In the genomic region with DNA sequence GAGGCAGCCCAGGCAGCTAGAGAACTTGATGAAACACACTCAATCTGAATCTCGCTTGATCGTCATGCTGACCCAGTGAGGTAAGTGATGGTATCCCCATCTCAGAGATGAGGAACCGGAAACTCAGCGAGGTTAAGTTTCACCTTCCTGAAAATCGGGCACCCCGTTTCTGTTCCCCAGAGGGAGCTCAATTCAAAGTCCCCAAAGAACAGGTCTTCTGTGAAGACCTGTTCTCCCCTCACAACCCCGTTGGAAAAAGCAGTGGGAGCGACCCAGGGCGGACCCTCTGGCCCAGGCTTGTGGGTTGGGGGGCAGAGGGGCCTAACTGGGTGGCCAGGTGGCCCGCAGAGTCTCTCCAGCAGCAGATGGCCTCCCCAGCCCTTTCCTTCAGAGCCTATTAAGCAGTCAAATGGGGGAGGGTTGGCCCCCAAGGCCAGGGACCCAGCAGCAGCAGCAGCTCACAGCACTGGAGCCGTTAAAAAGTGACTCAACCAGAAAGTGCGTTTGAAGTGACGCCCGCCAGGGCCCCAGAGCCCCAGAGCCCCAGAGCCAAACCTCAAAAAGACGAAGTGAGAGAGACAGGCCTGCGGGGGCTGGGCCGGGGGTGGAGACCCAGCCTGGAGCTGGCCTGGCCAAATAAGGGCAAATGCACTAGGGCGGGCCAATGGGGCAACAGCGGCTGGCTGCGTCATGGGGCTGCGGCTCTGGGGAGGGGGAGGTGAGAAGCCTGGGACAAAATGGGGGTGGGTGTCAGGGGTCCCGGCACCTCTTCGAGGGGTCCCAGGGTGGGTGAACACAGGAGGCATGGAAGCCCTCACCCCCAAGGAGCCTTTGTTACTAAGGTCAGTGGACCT, we compare ENCODE assay signal across 1 cellular context.
TF ChIP-seq lines count a peak whose summit lies in the region.

No MANE protein-coding gene starts in this region.

TF ChIP-seq in K562, 482 proteins besides CTCF, POLR2A, EP300 and RAD21 (continued from another document and continues in another):
- TF ChIP-seq ZNF76 (CRISPR knock-in tag; IDR thresholded peaks at IDR 0.05; ENCODE audit: borderline replicate concordance) (no peak), RBM22 (IDR thresholded peaks at IDR 0.05; ENCODE audit: low read depth, low read length, poor library complexity, severe bottlenecking) (no peak), ZNF589 (CRISPR knock-in tag; IDR thresholded peaks at IDR 0.05; ENCODE audit: low read depth) (peak; percentile 91), ZNF24 (IDR thresholded peaks at IDR 0.05) (no peak), LARP7 (IDR thresholded peaks at IDR 0.05) (no peak), HDAC2 (IDR thresholded peaks at IDR 0.05) (no peak), RBBP5 (IDR thresholded peaks at IDR 0.05; ENCODE audit: borderline replicate concordance, insufficient read depth, low read length, poor library complexity, severe bottlenecking) (peak; percentile 45), NFATC3 (IDR thresholded peaks at IDR 0.05) (no peak), ZBTB8A (IDR thresholded peaks at IDR 0.05; ENCODE audit: partially characterized antibody) (no peak), CREB1 (IDR thresholded peaks at IDR 0.05) (peak; percentile 78), CREB1 (CRISPR knock-in tag; IDR thresholded peaks at IDR 0.05) (peak; percentile 26), ARHGAP35 (IDR thresholded peaks at IDR 0.05; ENCODE audit: partially characterized antibody) (no peak), SRSF1 (IDR thresholded peaks at IDR 0.05; ENCODE audit: low read depth, low read length) (no peak), KAT7 (CRISPR knock-in tag; IDR thresholded peaks at IDR 0.05; ENCODE audit: borderline replicate concordance) (0 out of 2 replicates have a peak, but pooled peaks have one; percentile 33), SUPT5H (IDR thresholded peaks at IDR 0.05) (peak; percentile 88), SIN3A (IDR thresholded peaks at IDR 0.05; ENCODE audit: borderline replicate concordance in 2 of 2, control insufficient read depth in 1 of 2, low read depth in 2 of 2, low read length in 2 of 2) (0 out of 4 replicates have a peak, but pooled peaks of 1 of the 2 experiments have one; percentile 15), ZNF436 (CRISPR knock-in tag; IDR thresholded peaks at IDR 0.05) (no peak), PURB (CRISPR knock-in tag; IDR thresholded peaks at IDR 0.05; ENCODE audit: low read depth) (no peak), TAF7 (tag; IDR thresholded peaks at IDR 0.05) (peak; percentile 58; the same call in 1 of the 2 replicates), TBP (optimal IDR thresholded peaks at IDR 0.05; ENCODE audit: low read depth, low read length) (no peak), RAD51 (IDR thresholded peaks at IDR 0.05; ENCODE audit: borderline replicate concordance, low read depth) (no peak), SAP30 (IDR thresholded peaks at IDR 0.05; ENCODE audit: borderline replicate concordance, insufficient read depth, low read depth, low read length, poor library complexity, severe bottlenecking) (peak; percentile 43)
- TF ChIP-seq, protein P1, sequence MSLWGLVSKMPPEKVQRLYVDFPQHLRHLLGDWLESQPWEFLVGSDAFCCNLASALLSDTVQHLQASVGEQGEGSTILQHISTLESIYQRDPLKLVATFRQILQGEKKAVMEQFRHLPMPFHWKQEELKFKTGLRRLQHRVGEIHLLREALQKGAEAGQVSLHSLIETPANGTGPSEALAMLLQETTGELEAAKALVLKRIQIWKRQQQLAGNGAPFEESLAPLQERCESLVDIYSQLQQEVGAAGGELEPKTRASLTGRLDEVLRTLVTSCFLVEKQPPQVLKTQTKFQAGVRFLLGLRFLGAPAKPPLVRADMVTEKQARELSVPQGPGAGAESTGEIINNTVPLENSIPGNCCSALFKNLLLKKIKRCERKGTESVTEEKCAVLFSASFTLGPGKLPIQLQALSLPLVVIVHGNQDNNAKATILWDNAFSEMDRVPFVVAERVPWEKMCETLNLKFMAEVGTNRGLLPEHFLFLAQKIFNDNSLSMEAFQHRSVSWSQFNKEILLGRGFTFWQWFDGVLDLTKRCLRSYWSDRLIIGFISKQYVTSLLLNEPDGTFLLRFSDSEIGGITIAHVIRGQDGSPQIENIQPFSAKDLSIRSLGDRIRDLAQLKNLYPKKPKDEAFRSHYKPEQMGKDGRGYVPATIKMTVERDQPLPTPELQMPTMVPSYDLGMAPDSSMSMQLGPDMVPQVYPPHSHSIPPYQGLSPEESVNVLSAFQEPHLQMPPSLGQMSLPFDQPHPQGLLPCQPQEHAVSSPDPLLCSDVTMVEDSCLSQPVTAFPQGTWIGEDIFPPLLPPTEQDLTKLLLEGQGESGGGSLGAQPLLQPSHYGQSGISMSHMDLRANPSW (CRISPR knock-in tag; IDR thresholded peaks at IDR 0.05) = no peak
- TF ChIP-seq, protein P2, sequence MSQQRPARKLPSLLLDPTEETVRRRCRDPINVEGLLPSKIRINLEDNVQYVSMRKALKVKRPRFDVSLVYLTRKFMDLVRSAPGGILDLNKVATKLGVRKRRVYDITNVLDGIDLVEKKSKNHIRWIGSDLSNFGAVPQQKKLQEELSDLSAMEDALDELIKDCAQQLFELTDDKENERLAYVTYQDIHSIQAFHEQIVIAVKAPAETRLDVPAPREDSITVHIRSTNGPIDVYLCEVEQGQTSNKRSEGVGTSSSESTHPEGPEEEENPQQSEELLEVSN (IDR thresholded peaks at IDR 0.05; ENCODE audit: borderline replicate concordance in 1 of 2, extremely low read depth in 1 of 2, insufficient read depth in 1 of 2, insufficient read length in 1 of 2, low read depth in 1 of 2, low read length in 1 of 2, poor library complexity in 1 of 2, severe bottlenecking in 1 of 2) = peak in 1 of 2 experiments; percentile 54
- TF ChIP-seq, protein P3, sequence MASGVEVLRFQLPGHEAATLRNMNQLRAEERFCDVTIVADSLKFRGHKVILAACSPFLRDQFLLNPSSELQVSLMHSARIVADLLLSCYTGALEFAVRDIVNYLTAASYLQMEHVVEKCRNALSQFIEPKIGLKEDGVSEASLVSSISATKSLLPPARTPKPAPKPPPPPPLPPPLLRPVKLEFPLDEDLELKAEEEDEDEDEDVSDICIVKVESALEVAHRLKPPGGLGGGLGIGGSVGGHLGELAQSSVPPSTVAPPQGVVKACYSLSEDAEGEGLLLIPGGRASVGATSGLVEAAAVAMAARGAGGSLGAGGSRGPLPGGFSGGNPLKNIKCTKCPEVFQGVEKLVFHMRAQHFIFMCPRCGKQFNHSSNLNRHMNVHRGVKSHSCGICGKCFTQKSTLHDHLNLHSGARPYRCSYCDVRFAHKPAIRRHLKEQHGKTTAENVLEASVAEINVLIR (CRISPR knock-in tag; IDR thresholded peaks at IDR 0.05) = peak; percentile 61
- TF ChIP-seq, protein P4, sequence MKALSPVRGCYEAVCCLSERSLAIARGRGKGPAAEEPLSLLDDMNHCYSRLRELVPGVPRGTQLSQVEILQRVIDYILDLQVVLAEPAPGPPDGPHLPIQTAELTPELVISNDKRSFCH (CRISPR knock-in tag; IDR thresholded peaks at IDR 0.05) = no peak
- TF ChIP-seq, protein P4 (tag; IDR thresholded peaks at IDR 0.05) = no peak
- TF ChIP-seq, protein P5, sequence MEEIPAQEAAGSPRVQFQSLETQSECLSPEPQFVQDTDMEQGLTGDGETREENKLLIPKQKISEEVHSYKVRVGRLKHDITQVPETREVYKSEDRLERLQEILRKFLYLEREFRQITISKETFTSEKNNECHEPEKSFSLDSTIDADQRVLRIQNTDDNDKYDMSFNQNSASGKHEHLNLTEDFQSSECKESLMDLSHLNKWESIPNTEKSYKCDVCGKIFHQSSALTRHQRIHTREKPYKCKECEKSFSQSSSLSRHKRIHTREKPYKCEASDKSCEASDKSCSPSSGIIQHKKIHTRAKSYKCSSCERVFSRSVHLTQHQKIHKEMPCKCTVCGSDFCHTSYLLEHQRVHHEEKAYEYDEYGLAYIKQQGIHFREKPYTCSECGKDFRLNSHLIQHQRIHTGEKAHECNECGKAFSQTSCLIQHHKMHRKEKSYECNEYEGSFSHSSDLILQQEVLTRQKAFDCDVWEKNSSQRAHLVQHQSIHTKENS (CRISPR knock-in tag; IDR thresholded peaks at IDR 0.05) = no peak
- TF ChIP-seq, protein P6, sequence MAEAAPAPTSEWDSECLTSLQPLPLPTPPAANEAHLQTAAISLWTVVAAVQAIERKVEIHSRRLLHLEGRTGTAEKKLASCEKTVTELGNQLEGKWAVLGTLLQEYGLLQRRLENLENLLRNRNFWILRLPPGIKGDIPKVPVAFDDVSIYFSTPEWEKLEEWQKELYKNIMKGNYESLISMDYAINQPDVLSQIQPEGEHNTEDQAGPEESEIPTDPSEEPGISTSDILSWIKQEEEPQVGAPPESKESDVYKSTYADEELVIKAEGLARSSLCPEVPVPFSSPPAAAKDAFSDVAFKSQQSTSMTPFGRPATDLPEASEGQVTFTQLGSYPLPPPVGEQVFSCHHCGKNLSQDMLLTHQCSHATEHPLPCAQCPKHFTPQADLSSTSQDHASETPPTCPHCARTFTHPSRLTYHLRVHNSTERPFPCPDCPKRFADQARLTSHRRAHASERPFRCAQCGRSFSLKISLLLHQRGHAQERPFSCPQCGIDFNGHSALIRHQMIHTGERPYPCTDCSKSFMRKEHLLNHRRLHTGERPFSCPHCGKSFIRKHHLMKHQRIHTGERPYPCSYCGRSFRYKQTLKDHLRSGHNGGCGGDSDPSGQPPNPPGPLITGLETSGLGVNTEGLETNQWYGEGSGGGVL (CRISPR knock-in tag; IDR thresholded peaks at IDR 0.05) = no peak
- TF ChIP-seq, protein P7, sequence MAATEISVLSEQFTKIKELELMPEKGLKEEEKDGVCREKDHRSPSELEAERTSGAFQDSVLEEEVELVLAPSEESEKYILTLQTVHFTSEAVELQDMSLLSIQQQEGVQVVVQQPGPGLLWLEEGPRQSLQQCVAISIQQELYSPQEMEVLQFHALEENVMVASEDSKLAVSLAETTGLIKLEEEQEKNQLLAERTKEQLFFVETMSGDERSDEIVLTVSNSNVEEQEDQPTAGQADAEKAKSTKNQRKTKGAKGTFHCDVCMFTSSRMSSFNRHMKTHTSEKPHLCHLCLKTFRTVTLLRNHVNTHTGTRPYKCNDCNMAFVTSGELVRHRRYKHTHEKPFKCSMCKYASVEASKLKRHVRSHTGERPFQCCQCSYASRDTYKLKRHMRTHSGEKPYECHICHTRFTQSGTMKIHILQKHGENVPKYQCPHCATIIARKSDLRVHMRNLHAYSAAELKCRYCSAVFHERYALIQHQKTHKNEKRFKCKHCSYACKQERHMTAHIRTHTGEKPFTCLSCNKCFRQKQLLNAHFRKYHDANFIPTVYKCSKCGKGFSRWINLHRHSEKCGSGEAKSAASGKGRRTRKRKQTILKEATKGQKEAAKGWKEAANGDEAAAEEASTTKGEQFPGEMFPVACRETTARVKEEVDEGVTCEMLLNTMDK (IDR thresholded peaks at IDR 0.05; ENCODE audit: borderline replicate concordance, insufficient read depth, low read depth, low read length, poor library complexity, severe bottlenecking) = no peak
- TF ChIP-seq, protein P8, sequence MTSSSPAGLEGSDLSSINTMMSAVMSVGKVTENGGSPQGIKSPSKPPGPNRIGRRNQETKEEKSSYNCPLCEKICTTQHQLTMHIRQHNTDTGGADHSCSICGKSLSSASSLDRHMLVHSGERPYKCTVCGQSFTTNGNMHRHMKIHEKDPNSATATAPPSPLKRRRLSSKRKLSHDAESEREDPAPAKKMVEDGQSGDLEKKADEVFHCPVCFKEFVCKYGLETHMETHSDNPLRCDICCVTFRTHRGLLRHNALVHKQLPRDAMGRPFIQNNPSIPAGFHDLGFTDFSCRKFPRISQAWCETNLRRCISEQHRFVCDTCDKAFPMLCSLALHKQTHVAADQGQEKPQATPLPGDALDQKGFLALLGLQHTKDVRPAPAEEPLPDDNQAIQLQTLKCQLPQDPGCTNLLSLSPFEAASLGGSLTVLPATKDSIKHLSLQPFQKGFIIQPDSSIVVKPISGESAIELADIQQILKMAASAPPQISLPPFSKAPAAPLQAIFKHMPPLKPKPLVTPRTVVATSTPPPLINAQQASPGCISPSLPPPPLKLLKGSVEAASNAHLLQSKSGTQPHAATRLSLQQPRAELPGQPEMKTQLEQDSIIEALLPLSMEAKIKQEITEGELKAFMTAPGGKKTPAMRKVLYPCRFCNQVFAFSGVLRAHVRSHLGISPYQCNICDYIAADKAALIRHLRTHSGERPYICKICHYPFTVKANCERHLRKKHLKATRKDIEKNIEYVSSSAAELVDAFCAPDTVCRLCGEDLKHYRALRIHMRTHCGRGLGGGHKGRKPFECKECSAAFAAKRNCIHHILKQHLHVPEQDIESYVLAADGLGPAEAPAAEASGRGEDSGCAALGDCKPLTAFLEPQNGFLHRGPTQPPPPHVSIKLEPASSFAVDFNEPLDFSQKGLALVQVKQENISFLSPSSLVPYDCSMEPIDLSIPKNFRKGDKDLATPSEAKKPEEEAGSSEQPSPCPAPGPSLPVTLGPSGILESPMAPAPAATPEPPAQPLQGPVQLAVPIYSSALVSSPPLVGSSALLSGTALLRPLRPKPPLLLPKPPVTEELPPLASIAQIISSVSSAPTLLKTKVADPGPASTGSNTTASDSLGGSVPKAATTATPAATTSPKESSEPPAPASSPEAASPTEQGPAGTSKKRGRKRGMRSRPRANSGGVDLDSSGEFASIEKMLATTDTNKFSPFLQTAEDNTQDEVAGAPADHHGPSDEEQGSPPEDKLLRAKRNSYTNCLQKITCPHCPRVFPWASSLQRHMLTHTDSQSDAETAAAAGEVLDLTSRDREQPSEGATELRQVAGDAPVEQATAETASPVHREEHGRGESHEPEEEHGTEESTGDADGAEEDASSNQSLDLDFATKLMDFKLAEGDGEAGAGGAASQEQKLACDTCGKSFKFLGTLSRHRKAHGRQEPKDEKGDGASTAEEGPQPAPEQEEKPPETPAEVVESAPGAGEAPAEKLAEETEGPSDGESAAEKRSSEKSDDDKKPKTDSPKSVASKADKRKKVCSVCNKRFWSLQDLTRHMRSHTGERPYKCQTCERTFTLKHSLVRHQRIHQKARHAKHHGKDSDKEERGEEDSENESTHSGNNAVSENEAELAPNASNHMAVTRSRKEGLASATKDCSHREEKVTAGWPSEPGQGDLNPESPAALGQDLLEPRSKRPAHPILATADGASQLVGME (CRISPR knock-in tag; IDR thresholded peaks at IDR 0.05) = no peak
- TF ChIP-seq, protein P9, sequence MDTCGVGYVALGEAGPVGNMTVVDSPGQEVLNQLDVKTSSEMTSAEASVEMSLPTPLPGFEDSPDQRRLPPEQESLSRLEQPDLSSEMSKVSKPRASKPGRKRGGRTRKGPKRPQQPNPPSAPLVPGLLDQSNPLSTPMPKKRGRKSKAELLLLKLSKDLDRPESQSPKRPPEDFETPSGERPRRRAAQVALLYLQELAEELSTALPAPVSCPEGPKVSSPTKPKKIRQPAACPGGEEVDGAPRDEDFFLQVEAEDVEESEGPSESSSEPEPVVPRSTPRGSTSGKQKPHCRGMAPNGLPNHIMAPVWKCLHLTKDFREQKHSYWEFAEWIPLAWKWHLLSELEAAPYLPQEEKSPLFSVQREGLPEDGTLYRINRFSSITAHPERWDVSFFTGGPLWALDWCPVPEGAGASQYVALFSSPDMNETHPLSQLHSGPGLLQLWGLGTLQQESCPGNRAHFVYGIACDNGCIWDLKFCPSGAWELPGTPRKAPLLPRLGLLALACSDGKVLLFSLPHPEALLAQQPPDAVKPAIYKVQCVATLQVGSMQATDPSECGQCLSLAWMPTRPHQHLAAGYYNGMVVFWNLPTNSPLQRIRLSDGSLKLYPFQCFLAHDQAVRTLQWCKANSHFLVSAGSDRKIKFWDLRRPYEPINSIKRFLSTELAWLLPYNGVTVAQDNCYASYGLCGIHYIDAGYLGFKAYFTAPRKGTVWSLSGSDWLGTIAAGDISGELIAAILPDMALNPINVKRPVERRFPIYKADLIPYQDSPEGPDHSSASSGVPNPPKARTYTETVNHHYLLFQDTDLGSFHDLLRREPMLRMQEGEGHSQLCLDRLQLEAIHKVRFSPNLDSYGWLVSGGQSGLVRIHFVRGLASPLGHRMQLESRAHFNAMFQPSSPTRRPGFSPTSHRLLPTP (IDR thresholded peaks at IDR 0.05; ENCODE audit: borderline replicate concordance, extremely low read depth, insufficient read length) = no peak
